ENCODE assay signal across 9 cellular contexts in genomic region chr3:50248387-50248786, GRCh38. TPM values are rescaled to one million over a fixed set of nuclear protein-coding genes. Genes with fewer than 3 reads are reported as not detected.
DNase-seq lines count a peak whose midpoint lies in the region; ATAC-seq and TF ChIP-seq lines count a peak whose summit lies in the region.
"Had no signal": no experiment of that assay in that cellular context is flagged by ENCODE, and none has a peak within 500 bp of the region (broad histone marks: within the 10 kb centered on the region; RNA-seq: fewer than 3 reads in every experiment).

No MANE protein-coding gene starts in this region.

- H3K4me1 ChIP-seq in ascending aorta (peaks cover 39 to 75% of the 10 kb centered on the region in 2 donors), subcutaneous abdominal adipose tissue (ENCODE audit: control insufficient read depth in 5 of 5, insufficient read depth in 5 of 5, low read length in 5 of 5) (peaks cover 32 to 97% (median 82%) of the 10 kb centered on the region in 5 donors)

- intact Hi-C loops in ascending aorta (cut with DNase I), result no loop called here
- intact Hi-C loops in left colon (cut with DNase I, micrococcal nuclease), result no loop called here

- ATAC-seq in left colon (peak; percentile 72), GM21737 (IDR thresholded peaks at IDR 0.05; ENCODE audit: unreplicated experiment) (no peak), GM18868 (IDR thresholded peaks at IDR 0.05; ENCODE audit: unreplicated experiment) (no peak)

- H3K27me3 ChIP-seq in ascending aorta (no peaks in the 10 kb centered on the region), subcutaneous abdominal adipose tissue (ENCODE audit: control insufficient read depth in 5 of 5, insufficient read depth in 4 of 5, low read length in 5 of 5) (no peaks in the 10 kb centered on the region)

- H3K36me3 ChIP-seq in ascending aorta, result peaks cover 29 to 32% of the 10 kb centered on the region in 2 donors
- H3K36me3 ChIP-seq in subcutaneous abdominal adipose tissue (ENCODE audit: control insufficient read depth in 5 of 5, insufficient read depth in 5 of 5, low read length in 5 of 5), result peaks cover 0 to 57% (median 40%) of the 10 kb centered on the region in 5 donors

- no peaks in the 10 kb centered on the region for H3K9me3 ChIP-seq in ascending aorta
- H3K9me3 ChIP-seq in subcutaneous abdominal adipose tissue (ENCODE audit: control insufficient read depth in 5 of 5, low read length in 5 of 5), result no peaks in the 10 kb centered on the region

- H3K9ac ChIP-seq in subcutaneous abdominal adipose tissue (ENCODE audit: low read length in 5 of 5), result peak overlapping the region in 4 of 5 donors; percentile 39 to 51 (median 45)

- DNase-seq in DMS79 treated with DMSO at 0.1 percent for 48 hours (lab: John Stamatoyannopoulos, UW) (peak; percentile 44), DMS79 (lab: John Stamatoyannopoulos, UW) (no peak), ascending aorta (ENCODE audit: low spot score in 2 of 2) (peak; percentile 59 to 82), left colon (peak; percentile 59 to 79), NCI-H1694 (lab: John Stamatoyannopoulos, UW) (no peak)

- peak overlapping the region; percentile 88 to 92 for H3K27ac ChIP-seq in ascending aorta
- peak overlapping the region; percentile 92 for H3K27ac ChIP-seq in subcutaneous abdominal adipose tissue (ENCODE audit: low read depth, low read length)

- TF ChIP-seq CTCF in ascending aorta (IDR thresholded peaks at IDR 0.05), result no peak

- H3K4me3 ChIP-seq in ascending aorta (peak overlapping the region in 1 of 2 donors; percentile 4), subcutaneous abdominal adipose tissue (ENCODE audit: low read depth in 1 of 5, low read length in 5 of 5) (peak overlapping the region in 3 of 5 donors; percentile 7 to 27 (median 9))

RNA-seq across cellular contexts. Expression of gene GNAI2, which starts 12.4 kb away (rescaled TPM):
- total RNA-seq in ascending aorta (283 TPM), left colon (10 to 100 TPM; 46.1 to 81.3 TPM)

RNA-seq across cellular contexts. Expression of gene SEMA3B, which starts 20.6 kb away (rescaled TPM):
- total RNA-seq in ascending aorta (24.2 TPM), left colon (100 to 1,000 TPM in 1 of 2 donors, 10 to 100 TPM in 1; 56.8 to 116 TPM)

RNA-seq across cellular contexts. Expression of gene LSMEM2, which starts 30.5 kb away (rescaled TPM):
- not detected for total RNA-seq in ascending aorta
- not detected for total RNA-seq in left colon
- total RNA-seq: A673 had no signal

RNA-seq across cellular contexts. Expression of gene SLC38A3, which starts 43.3 kb away (rescaled TPM):
- total RNA-seq in ascending aorta, result not detected
- not detected for total RNA-seq in left colon
- total RNA-seq: A673 had no signal

RNA-seq across cellular contexts. Expression of gene IFRD2, which starts 43.8 kb away (rescaled TPM):
- total RNA-seq in ascending aorta (231 TPM), left colon (10 to 100 TPM; 48.8 to 68.6 TPM)

Comparison
In these comparisons a context has a peak if more than half of its experiments do, and no peak if none do; other contexts are left out.
1. DNase-seq: peak in DMS79 treated with DMSO at 0.1 percent for 48 hours (single experiment), ascending aorta (2 of 2) and left colon (2 of 2); none in DMS79 (single experiment) and NCI-H1694 (single experiment).